Comparison of ENCODE assay signal across 24 cellular contexts in genomic region chr21:45045481-45045880, GRCh38. TPM values are rescaled to one million over a fixed set of nuclear protein-coding genes. Genes with fewer than 3 reads are reported as not detected.
DNase-seq lines count a peak whose midpoint lies in the region; ATAC-seq and TF ChIP-seq lines count a peak whose summit lies in the region.
"Had no signal": no experiment of that assay in that cellular context is flagged by ENCODE, and none has a peak within 500 bp of the region (broad histone marks: within the 10 kb centered on the region; RNA-seq: fewer than 3 reads in every experiment).

No MANE protein-coding gene starts in this region.

- peaks cover 0 to 6% (median 0%) of the 10 kb centered on the region in 3 donors for H3K9me3 ChIP-seq in gastrocnemius medialis
- H3K9me3 ChIP-seq: SK-N-SH had no signal

- H3K4me3 ChIP-seq in fibroblast of pulmonary artery (replicated peaks; ENCODE audit: low read depth, low read length) (no peak overlapping the region), gastrocnemius medialis (no peak overlapping the region)
- H3K4me3 ChIP-seq: BLaER1, MG63 had no signal

- ATAC-seq in gastrocnemius medialis: peak; percentile 64

- no peaks in the 10 kb centered on the region for H3K36me3 ChIP-seq in gastrocnemius medialis
- H3K36me3 ChIP-seq: BLaER1, MG63 had no signal

- intact Hi-C loops in gastrocnemius medialis (cut with DNase I; ENCODE audit: low total_unique reads): loop anchor here (1.0 to 2.0 kb wide), 2 partner anchors 29 to 83 kb away; partner anchors contain the start of gene ADARB1

- TF ChIP-seq CTCF in fibroblast of pulmonary artery (IDR thresholded peaks at IDR 0.05; ENCODE audit: low read length, missing control alignments) (no peak), gastrocnemius medialis (IDR thresholded peaks at IDR 0.05 in 4 of 5, conservative IDR thresholded peaks at IDR 0.05 in 1 of 5) (peak in 2 of 5 experiments; percentile 15 to 35)

- peak; percentile 70 for DNase-seq in HCEC 1CT
- peak; percentile 62 for DNase-seq in amniotic epithelial cell (ENCODE audit: low read depth)
- DNase-seq in fibroblast of pulmonary artery (ENCODE audit: low read depth): peak; percentile 48
- peak; percentile 62 to 90 for DNase-seq in gastrocnemius medialis
- no peak for DNase-seq in cerebellar cortex (ENCODE audit: low spot score)
- no peak for DNase-seq in T1000 (lab: John Stamatoyannopoulos, UW)
- DNase-seq in activated CD4-positive, alpha-beta T cell treated with anti-CD3 and anti-CD28 coated beads, Interleukin-2, amount 50 U/mL, for 1 hour: no peak
- DNase-seq: Caco-2; CD4-positive, alpha-beta T cell; DMS153; GDM1; Kasumi-1; MG63; NCI-H1092 treated with DMSO at 0.1 percent for 48 hours; NCI-H146; NCI-H2029; NCI-H226; NCI-H510A treated with DMSO at 0.1 percent for 48 hours; NCI-H774; NK-92 treated with Interleukin-12 subunit alpha and Interleukin-12 subunit beta, amount 100 ng/mL, for 24 hours; SIG-M5; SK-N-SH had no signal

- H3K27ac ChIP-seq in gastrocnemius medialis: peak overlapping the region; percentile 36 to 75 (median 58)
- H3K27ac ChIP-seq: BLaER1, RWPE1 had no signal

- peaks cover 29 to 30% of the 10 kb centered on the region in 2 donors for H3K4me1 ChIP-seq in gastrocnemius medialis
- H3K4me1 ChIP-seq: Caco-2 had no signal

- H3K27me3 ChIP-seq in gastrocnemius medialis: no peaks in the 10 kb centered on the region

- in situ Hi-C loops in gastrocnemius medialis (cut with MboI; ENCODE audit: low sequenced_read_pairs in 4 of 4): loop anchor here in 2 of 4 donors (5.0 to 10.0 kb wide), 3 partner anchors 89 to 98 kb away; no protein-coding TSS in a partner anchor

- TF ChIP-seq POLR2A in gastrocnemius medialis (IDR thresholded peaks at IDR 0.05): no peak

RNA-seq across cellular contexts. Expression of gene ADARB1, which starts 28.9 kb away (rescaled TPM):
- 10 to 100 TPM in 1 of 4 donors, 1 to 10 TPM in 3; 5.9 to 11.5 (median 6.9) TPM for total RNA-seq in gastrocnemius medialis

Comparison
In these comparisons a context has a peak if more than half of its experiments do, and no peak if none do; other contexts are left out.
1. DNase-seq: peak in HCEC 1CT (single experiment), amniotic epithelial cell (single experiment), fibroblast of pulmonary artery (single experiment) and gastrocnemius medialis (2 of 2); none in cerebellar cortex (single experiment), T1000 (single experiment) and activated CD4-positive, alpha-beta T cell treated with anti-CD3 and anti-CD28 coated beads, Interleukin-2, amount 50 U/mL, for 1 hour (single experiment).